In the genomic region with DNA sequence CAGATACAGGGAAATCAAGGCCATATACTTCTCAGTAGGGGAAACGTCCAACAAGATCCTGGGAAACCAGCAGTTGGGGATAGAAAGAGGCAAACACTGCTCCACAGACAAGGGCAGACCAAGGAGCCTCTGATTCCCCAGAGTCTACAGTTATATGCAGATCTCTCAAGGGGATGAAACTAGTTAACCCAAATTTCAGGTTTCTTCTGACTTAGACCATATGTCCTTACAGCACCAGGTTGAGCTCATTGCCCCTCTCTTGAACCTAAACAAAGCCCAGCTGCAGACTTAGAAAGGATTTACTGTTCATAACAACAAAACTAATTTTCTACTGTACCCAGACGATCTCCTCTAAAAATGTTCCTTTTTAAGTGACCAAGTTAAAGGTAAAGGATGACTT, we compare ENCODE assay signal across 17 cellular contexts. TPM values are rescaled to one million over a fixed set of nuclear protein-coding genes. Genes with fewer than 3 reads are reported as not detected.
DNase-seq lines count a peak whose midpoint lies in the region; ATAC-seq and TF ChIP-seq lines count a peak whose summit lies in the region.
"Had no signal": no experiment of that assay in that cellular context is flagged by ENCODE, and none has a peak within 500 bp of the region (broad histone marks: within the 10 kb centered on the region; RNA-seq: fewer than 3 reads in every experiment).

No MANE protein-coding gene starts in this region.

- H3K4me3 Mint-ChIP-seq in mesothelial cell of epicardium = no peak overlapping the region
- H3K4me3 Mint-ChIP-seq in activated T-helper 2 cell treated with anti-CD3 and anti-CD28 coated beads, Interferon-gamma antibody, Interleukin-2, Interleukin-4, amounts not matched to agents 10 μg/mL and 5 μg/mL and 100 μg/mL, durations not matched to agents 14 hours and 24 hours and 36 hours (ENCODE audit: low read depth) = no peak overlapping the region
- H3K4me3 Mint-ChIP-seq: dendritic cell treated with granulocyte-macrophage colony-stimulating factor and Interleukin-4, amounts not matched to agents 40 ng/mL and 50 ng/mL, for 4 days had no signal

- no peaks in the 10 kb centered on the region for H3K27me3 Mint-ChIP-seq in mesothelial cell of epicardium (ENCODE audit: low read depth)
- H3K27me3 Mint-ChIP-seq in activated T-helper 2 cell treated with anti-CD3 and anti-CD28 coated beads, Interferon-gamma antibody, Interleukin-2, Interleukin-4, amounts not matched to agents 10 μg/mL and 5 μg/mL and 100 μg/mL, durations not matched to agents 14 hours and 24 hours and 36 hours (ENCODE audit: low read depth) = no peaks in the 10 kb centered on the region
- H3K27me3 Mint-ChIP-seq: CD4-positive, alpha-beta memory T cell; dendritic cell treated with granulocyte-macrophage colony-stimulating factor and Interleukin-4, amounts not matched to agents 40 ng/mL and 50 ng/mL, for 4 days had no signal

- ATAC-seq in GM18867 (IDR thresholded peaks at IDR 0.05; ENCODE audit: unreplicated experiment) (peak; percentile 31), HG02623 (IDR thresholded peaks at IDR 0.05; ENCODE audit: unreplicated experiment) (peak; percentile 35)
- ATAC-seq: sciatic nerve had no signal

- H3K9me3 Mint-ChIP-seq in mesothelial cell of epicardium = no peaks in the 10 kb centered on the region
- no peaks in the 10 kb centered on the region for H3K9me3 Mint-ChIP-seq in activated T-helper 2 cell treated with anti-CD3 and anti-CD28 coated beads, Interferon-gamma antibody, Interleukin-2, Interleukin-4, amounts not matched to agents 10 μg/mL and 5 μg/mL and 100 μg/mL, durations not matched to agents 14 hours and 24 hours and 36 hours
- H3K9me3 Mint-ChIP-seq: CD4-positive, alpha-beta memory T cell; dendritic cell treated with granulocyte-macrophage colony-stimulating factor and Interleukin-4, amounts not matched to agents 40 ng/mL and 50 ng/mL, for 4 days had no signal

- H3K27ac ChIP-seq in effector memory CD4-positive, alpha-beta T cell (ENCODE audit: insufficient read depth, low read length, poor library complexity, severe bottlenecking) = no peak overlapping the region
- no peak overlapping the region for H3K27ac ChIP-seq in coronary artery
- H3K27ac ChIP-seq: suprapubic skin had no signal

- peaks cover 10% of the 10 kb centered on the region for H3K4me1 Mint-ChIP-seq in mesothelial cell of epicardium
- peaks cover 17% of the 10 kb centered on the region for H3K4me1 Mint-ChIP-seq in activated T-helper 2 cell treated with anti-CD3 and anti-CD28 coated beads, Interferon-gamma antibody, Interleukin-2, Interleukin-4, amounts not matched to agents 10 μg/mL and 5 μg/mL and 100 μg/mL, durations not matched to agents 14 hours and 24 hours and 36 hours (ENCODE audit: low read depth)

- peak overlapping the region; percentile 28 for H3K27ac Mint-ChIP-seq in mesothelial cell of epicardium
- no peak overlapping the region for H3K27ac Mint-ChIP-seq in activated T-helper 2 cell treated with anti-CD3 and anti-CD28 coated beads, Interferon-gamma antibody, Interleukin-2, Interleukin-4, amounts not matched to agents 10 μg/mL and 5 μg/mL and 100 μg/mL, durations not matched to agents 14 hours and 24 hours and 36 hours
- H3K27ac Mint-ChIP-seq: dendritic cell treated with granulocyte-macrophage colony-stimulating factor and Interleukin-4, amounts not matched to agents 40 ng/mL and 50 ng/mL, for 4 days had no signal

- no peaks in the 10 kb centered on the region for H3K27me3 ChIP-seq in effector memory CD4-positive, alpha-beta T cell (replicated peaks; ENCODE audit: control insufficient read depth, insufficient read depth, low read length, poor library complexity, severe bottlenecking)
- H3K27me3 ChIP-seq: suprapubic skin had no signal

- H3K36me3 ChIP-seq in effector memory CD4-positive, alpha-beta T cell (ENCODE audit: control insufficient read depth, insufficient read depth, low read length) = no peaks in the 10 kb centered on the region
- H3K36me3 ChIP-seq: suprapubic skin had no signal

- peaks cover 2% of the 10 kb centered on the region for H3K4me1 ChIP-seq in effector memory CD4-positive, alpha-beta T cell (ENCODE audit: control insufficient read depth, insufficient read depth, low read length, poor library complexity, severe bottlenecking)

- DNase-seq in NCI-H69 (lab: John Stamatoyannopoulos, UW) (peak; percentile 8), mesothelial cell of epicardium (ENCODE audit: low spot score in 2 of 2, unreplicated experiment in 2 of 2) (no peak), coronary artery (ENCODE audit: low spot score) (no peak), NCI-H2196 (lab: John Stamatoyannopoulos, UW; ENCODE audit: unreplicated experiment) (no peak)
- DNase-seq in effector memory CD4-positive, alpha-beta T cell = no peak
- DNase-seq in activated T-helper 2 cell treated with anti-CD3 and anti-CD28 coated beads, Interferon-gamma antibody, Interleukin-2, Interleukin-4, amounts not matched to agents 10 μg/mL and 5 μg/mL and 100 μg/mL, durations not matched to agents 14 hours and 24 hours and 36 hours (ENCODE audit: low spot score) = no peak
- DNase-seq: amniotic stem cell; CD4-positive, alpha-beta memory T cell; KBM-7; kidney; NCI-H2107; T1000 had no signal

- intact Hi-C loops in activated T-helper 2 cell treated with anti-CD3 and anti-CD28 coated beads, Interferon-gamma antibody, Interleukin-2, Interleukin-4, amounts not matched to agents 10 μg/mL and 5 μg/mL and 100 μg/mL, durations not matched to agents 14 hours and 24 hours and 36 hours (cut with micrococcal nuclease) = no loop called here

- no peaks in the 10 kb centered on the region for H3K9me3 ChIP-seq in effector memory CD4-positive, alpha-beta T cell (ENCODE audit: control insufficient read depth, low read length)
- H3K9me3 ChIP-seq: suprapubic skin had no signal

- TF ChIP-seq CTCF in mesothelial cell of epicardium (IDR thresholded peaks at IDR 0.05; ENCODE audit: unreplicated experiment) (no peak), coronary artery (IDR thresholded peaks at IDR 0.05) (no peak)

- no peak overlapping the region for H3K4me3 ChIP-seq in effector memory CD4-positive, alpha-beta T cell (ENCODE audit: insufficient read depth, low read depth, low read length, poor library complexity, severe bottlenecking)
- H3K4me3 ChIP-seq in coronary artery = no peak overlapping the region
- H3K4me3 ChIP-seq: suprapubic skin had no signal

- H3K36me3 Mint-ChIP-seq in mesothelial cell of epicardium = no peaks in the 10 kb centered on the region
- no peaks in the 10 kb centered on the region for H3K36me3 Mint-ChIP-seq in activated T-helper 2 cell treated with anti-CD3 and anti-CD28 coated beads, Interferon-gamma antibody, Interleukin-2, Interleukin-4, amounts not matched to agents 10 μg/mL and 5 μg/mL and 100 μg/mL, durations not matched to agents 14 hours and 24 hours and 36 hours (ENCODE audit: low read depth)
- H3K36me3 Mint-ChIP-seq: CD4-positive, alpha-beta memory T cell had no signal

RNA-seq across cellular contexts. Expression of a gene that starts 24.3 kb away (rescaled TPM):
- total RNA-seq in mesothelial cell of epicardium = 33.1 to 37.3 TPM (median 34.9 TPM) in 3 replicates
- total RNA-seq in activated T-helper 2 cell treated with anti-CD3 and anti-CD28 coated beads, Interferon-gamma antibody, Interleukin-2, Interleukin-4, amounts not matched to agents 10 μg/mL and 5 μg/mL and 100 μg/mL, durations not matched to agents 14 hours and 24 hours and 36 hours = 24.1 and 26.2 TPM in 2 replicates
